In genomic region chr14:23446291-23446851, GRCh38 we compare ENCODE assay signal across 22 cellular contexts. TPM values are rescaled to one million over a fixed set of nuclear protein-coding genes. Genes with fewer than 3 reads are reported as not detected.
A peak's percentile ranks its signal among the peaks of the same experiment; 100 is the strongest.
DNase-seq lines count a peak whose midpoint lies in the region; ATAC-seq and TF ChIP-seq lines count a peak whose summit lies in the region.
"Had no signal": no experiment of that assay in that cellular context is flagged by ENCODE, and none has a peak within 500 bp of the region (broad histone marks: within the 10 kb centered on the region; RNA-seq: fewer than 3 reads in every experiment).

No MANE protein-coding gene starts in this region.

- H3K27ac Mint-ChIP-seq in activated CD4-positive, alpha-beta memory T cell treated with anti-CD3 and anti-CD28 coated beads, Interleukin-2, amount 10 ng/mL, durations not matched to agents 7 days and 5 days = no peak overlapping the region
- no peak overlapping the region for H3K27ac Mint-ChIP-seq in activated CD4-positive, alpha-beta memory T cell treated with anti-CD3 and anti-CD28 coated beads for 36 hours
- H3K27ac Mint-ChIP-seq in nephron (peak overlapping the region; percentile 78 to 96 (median 91)), type B pancreatic cell (no peak overlapping the region)
- H3K27ac Mint-ChIP-seq: activated CD8-positive, alpha-beta T cell treated with anti-CD3 and anti-CD28 coated beads, Interleukin-2, amount 10 ng/mL, durations not matched to agents 7 days and 5 days; activated T-helper 17 cell treated with anti-CD3 and anti-CD28 coated beads, Interleukin-2, amount 50 U/mL, for 72 hours; effector memory CD8-positive, alpha-beta T cell; mesothelial cell of epicardium had no signal

- peak; percentile 39 to 59 for ATAC-seq in left cardiac atrium
- ATAC-seq: activated CD8-positive, alpha-beta T cell treated with anti-CD3 and anti-CD28 coated beads, Interleukin-2, amount 10 ng/mL, durations not matched to agents 7 days and 5 days; activated T-helper 17 cell treated with anti-CD3 and anti-CD28 coated beads, Interleukin-2, amount 50 U/mL, for 72 hours; effector memory CD8-positive, alpha-beta T cell had no signal

- peaks cover 7% of the 10 kb centered on the region for H3K27me3 Mint-ChIP-seq in activated CD4-positive, alpha-beta memory T cell treated with anti-CD3 and anti-CD28 coated beads, Interleukin-2, amount 10 ng/mL, durations not matched to agents 7 days and 5 days
- peaks cover 13% of the 10 kb centered on the region for H3K27me3 Mint-ChIP-seq in activated CD4-positive, alpha-beta memory T cell treated with anti-CD3 and anti-CD28 coated beads for 36 hours
- H3K27me3 Mint-ChIP-seq in nephron (ENCODE audit: low read depth) (no peaks in the 10 kb centered on the region), type B pancreatic cell (peaks cover 4% of the 10 kb centered on the region)

- TF ChIP-seq CTCF in nephron (IDR thresholded peaks at IDR 0.05; ENCODE audit: unreplicated experiment in 3 of 3) = peak in 1 of 3 experiments; percentile 9
- TF ChIP-seq CTCF in type B pancreatic cell (conservative IDR thresholded peaks at IDR 0.05) = no peak

- CTCF ChIA-PET in activated CD4-positive, alpha-beta memory T cell treated with anti-CD3 and anti-CD28 coated beads, Interleukin-2, amount 10 ng/mL, durations not matched to agents 7 days and 5 days (lab: Charles Lee) = no interaction called here
- CTCF ChIA-PET in activated CD4-positive, alpha-beta memory T cell treated with anti-CD3 and anti-CD28 coated beads for 36 hours (lab: Charles Lee) = no interaction called here

- no peaks in the 10 kb centered on the region for H3K36me3 Mint-ChIP-seq in activated CD4-positive, alpha-beta memory T cell treated with anti-CD3 and anti-CD28 coated beads, Interleukin-2, amount 10 ng/mL, durations not matched to agents 7 days and 5 days (ENCODE audit: low read depth)
- no peaks in the 10 kb centered on the region for H3K36me3 Mint-ChIP-seq in activated CD4-positive, alpha-beta memory T cell treated with anti-CD3 and anti-CD28 coated beads for 36 hours
- H3K36me3 Mint-ChIP-seq in nephron (ENCODE audit: low read depth) (no peaks in the 10 kb centered on the region), type B pancreatic cell (no peaks in the 10 kb centered on the region)
- H3K36me3 Mint-ChIP-seq: mesothelial cell of epicardium had no signal

- POLR2A ChIA-PET in activated CD4-positive, alpha-beta memory T cell treated with anti-CD3 and anti-CD28 coated beads, Interleukin-2, amount 10 ng/mL, durations not matched to agents 7 days and 5 days (lab: Charles Lee) = no interaction called here
- POLR2A ChIA-PET in activated CD4-positive, alpha-beta memory T cell treated with anti-CD3 and anti-CD28 coated beads for 36 hours (lab: Charles Lee) = no interaction called here

- peaks cover 10% of the 10 kb centered on the region for H3K4me1 Mint-ChIP-seq in activated CD4-positive, alpha-beta memory T cell treated with anti-CD3 and anti-CD28 coated beads, Interleukin-2, amount 10 ng/mL, durations not matched to agents 7 days and 5 days
- no peaks in the 10 kb centered on the region for H3K4me1 Mint-ChIP-seq in activated CD4-positive, alpha-beta memory T cell treated with anti-CD3 and anti-CD28 coated beads for 36 hours (ENCODE audit: low read depth)
- H3K4me1 Mint-ChIP-seq in nephron = peaks cover 59% of the 10 kb centered on the region
- peaks cover 9% of the 10 kb centered on the region for H3K4me1 Mint-ChIP-seq in type B pancreatic cell (ENCODE audit: unreplicated experiment)
- H3K4me1 Mint-ChIP-seq: activated T-helper 17 cell treated with anti-CD3 and anti-CD28 coated beads, Interleukin-2, amount 50 U/mL, for 72 hours had no signal

- no peak overlapping the region for H3K4me3 Mint-ChIP-seq in activated CD4-positive, alpha-beta memory T cell treated with anti-CD3 and anti-CD28 coated beads, Interleukin-2, amount 10 ng/mL, durations not matched to agents 7 days and 5 days
- H3K4me3 Mint-ChIP-seq in activated CD4-positive, alpha-beta memory T cell treated with anti-CD3 and anti-CD28 coated beads for 36 hours = no peak overlapping the region
- H3K4me3 Mint-ChIP-seq in nephron (no peak overlapping the region), type B pancreatic cell (no peak overlapping the region)
- H3K4me3 Mint-ChIP-seq: activated CD8-positive, alpha-beta T cell treated with anti-CD3 and anti-CD28 coated beads, Interleukin-2, amount 10 ng/mL, durations not matched to agents 7 days and 5 days; activated T-helper 17 cell treated with anti-CD3 and anti-CD28 coated beads, Interleukin-2, amount 50 U/mL, for 72 hours; effector memory CD8-positive, alpha-beta T cell; mesothelial cell of epicardium had no signal

- peak; percentile 8 for DNase-seq in activated CD4-positive, alpha-beta memory T cell treated with anti-CD3 and anti-CD28 coated beads, Interleukin-2, amount 10 ng/mL, durations not matched to agents 7 days and 5 days
- DNase-seq in activated CD4-positive, alpha-beta memory T cell treated with anti-CD3 and anti-CD28 coated beads for 36 hours = no peak
- DNase-seq in left cardiac atrium (peak; percentile 48), type B pancreatic cell (ENCODE audit: extremely low spot score, unreplicated experiment) (peak; percentile 43), NCI-H748 (lab: John Stamatoyannopoulos, UW; ENCODE audit: unreplicated experiment) (no peak)
- no peak for DNase-seq in activated CD4-positive, alpha-beta T cell treated with anti-CD3 and anti-CD28 coated beads for 1 hour
- DNase-seq in activated CD4-positive, alpha-beta T cell treated with anti-CD3 and anti-CD28 coated beads for 4 hours = no peak
- DNase-seq: activated CD8-positive, alpha-beta T cell treated with anti-CD3 and anti-CD28 coated beads, Interleukin-2, amount 10 ng/mL, durations not matched to agents 7 days and 5 days; central memory CD4-positive, alpha-beta T cell; effector memory CD8-positive, alpha-beta T cell; HCEC 1CT; hippocampal formation; NCI-H1092 treated with DMSO at 0.1 percent for 48 hours; NCI-H2107; NCI-H69; stimulated activated CD4-positive, alpha-beta T cell treated with anti-CD3 and anti-CD28 coated beads, Interleukin-2, amount 100 ng/mL, for 48 hours had no signal

- H3K9me3 Mint-ChIP-seq in activated CD4-positive, alpha-beta memory T cell treated with anti-CD3 and anti-CD28 coated beads, Interleukin-2, amount 10 ng/mL, durations not matched to agents 7 days and 5 days = no peaks in the 10 kb centered on the region
- H3K9me3 Mint-ChIP-seq in activated CD4-positive, alpha-beta memory T cell treated with anti-CD3 and anti-CD28 coated beads for 36 hours = no peaks in the 10 kb centered on the region
- H3K9me3 Mint-ChIP-seq in nephron (no peaks in the 10 kb centered on the region), type B pancreatic cell (no peaks in the 10 kb centered on the region)
- H3K9me3 Mint-ChIP-seq: activated T-helper 17 cell treated with anti-CD3 and anti-CD28 coated beads, Interleukin-2, amount 50 U/mL, for 72 hours; effector memory CD8-positive, alpha-beta T cell; mesothelial cell of epicardium had no signal

- intact Hi-C loops in activated CD4-positive, alpha-beta memory T cell treated with anti-CD3 and anti-CD28 coated beads for 36 hours (cut with micrococcal nuclease) = no loop called here
- intact Hi-C loops in left cardiac atrium (cut with DNase I) = loop anchor here in 1 of 2 donors (2.0 kb wide), 1 partner anchor 118 kb away; no protein-coding TSS in a partner anchor

RNA-seq across cellular contexts. Expression of gene MYH7, which starts 10.9 kb away (rescaled TPM):
- total RNA-seq in activated CD4-positive, alpha-beta memory T cell treated with anti-CD3 and anti-CD28 coated beads, Interleukin-2, amount 10 ng/mL, durations not matched to agents 7 days and 5 days = under 1 TPM in 1 of 2 experiments, not detected in 1; 0.05 TPM
- under 1 TPM in 1 of 2 experiments, not detected in 1; 0.02 TPM for total RNA-seq in activated CD4-positive, alpha-beta memory T cell treated with anti-CD3 and anti-CD28 coated beads for 36 hours
- total RNA-seq in left cardiac atrium (100 to 1,000 TPM; 175 to 201 TPM), type B pancreatic cell (ENCODE audit: low replicate concordance) (0.14 TPM in 1 of 2 replicates, not detected in the other)
- total RNA-seq: A172; activated CD8-positive, alpha-beta T cell treated with anti-CD3 and anti-CD28 coated beads, Interleukin-2, amount 10 ng/mL, durations not matched to agents 7 days and 5 days; kidney epithelial cell; mesothelial cell of epicardium; subcutaneous adipose tissue had no signal

RNA-seq across cellular contexts. Expression of gene NGDN, which starts 23.1 kb away (rescaled TPM):
- total RNA-seq in activated CD4-positive, alpha-beta memory T cell treated with anti-CD3 and anti-CD28 coated beads, Interleukin-2, amount 10 ng/mL, durations not matched to agents 7 days and 5 days = 10 to 100 TPM; 34.8 to 39.0 TPM
- total RNA-seq in activated CD4-positive, alpha-beta memory T cell treated with anti-CD3 and anti-CD28 coated beads for 36 hours = 10 to 100 TPM; 42.1 to 44.1 TPM
- total RNA-seq in left cardiac atrium (10 to 100 TPM; 20.1 to 23.6 TPM), type B pancreatic cell (ENCODE audit: low replicate concordance) (36.5 and 51.1 TPM in 2 replicates)

RNA-seq across cellular contexts. Expression of gene MYH6, which starts 38.3 kb away (rescaled TPM):
- under 1 TPM; 0.08 to 0.10 TPM for total RNA-seq in activated CD4-positive, alpha-beta memory T cell treated with anti-CD3 and anti-CD28 coated beads, Interleukin-2, amount 10 ng/mL, durations not matched to agents 7 days and 5 days
- under 1 TPM in 1 of 2 experiments, not detected in 1; 0.05 TPM for total RNA-seq in activated CD4-positive, alpha-beta memory T cell treated with anti-CD3 and anti-CD28 coated beads for 36 hours
- total RNA-seq in left cardiac atrium (over 10,000 TPM; 10,415 to 11,820 TPM), type B pancreatic cell (ENCODE audit: low replicate concordance) (0.24 and 0.50 TPM in 2 replicates)
- total RNA-seq: A172; activated CD8-positive, alpha-beta T cell treated with anti-CD3 and anti-CD28 coated beads, Interleukin-2, amount 10 ng/mL, durations not matched to agents 7 days and 5 days; kidney epithelial cell; mesothelial cell of epicardium; subcutaneous adipose tissue had no signal

Comparison
In these comparisons a context has a peak if more than half of its experiments do, and no peak if none do; other contexts are left out.
1. DNase-seq: peak in activated CD4-positive, alpha-beta memory T cell treated with anti-CD3 and anti-CD28 coated beads, Interleukin-2, amount 10 ng/mL, durations not matched to agents 7 days and 5 days (single experiment), left cardiac atrium (single experiment) and type B pancreatic cell (single experiment); none in activated CD4-positive, alpha-beta memory T cell treated with anti-CD3 and anti-CD28 coated beads for 36 hours (single experiment), activated CD4-positive, alpha-beta T cell treated with anti-CD3 and anti-CD28 coated beads for 1 hour (single experiment), activated CD4-positive, alpha-beta T cell treated with anti-CD3 and anti-CD28 coated beads for 4 hours (0 of 2) and NCI-H748 (single experiment).
2. H3K27ac Mint-ChIP-seq: peak in nephron (3 of 3); none in activated CD4-positive, alpha-beta memory T cell treated with anti-CD3 and anti-CD28 coated beads, Interleukin-2, amount 10 ng/mL, durations not matched to agents 7 days and 5 days (single experiment), activated CD4-positive, alpha-beta memory T cell treated with anti-CD3 and anti-CD28 coated beads for 36 hours (single experiment) and type B pancreatic cell (single experiment).
3. RNA of gene MYH7, which starts 10.9 kb away (total RNA-seq): 175 to 201 TPM in left cardiac atrium; 0.14 TPM in type B pancreatic cell, 0.05 TPM in activated CD4-positive, alpha-beta memory T cell treated with anti-CD3 and anti-CD28 coated beads, Interleukin-2, amount 10 ng/mL, durations not matched to agents 7 days and 5 days and 0.02 TPM in activated CD4-positive, alpha-beta memory T cell treated with anti-CD3 and anti-CD28 coated beads for 36 hours; every median in the first group is over 100 times any median in the second.
4. RNA of gene MYH6, which starts 38.3 kb away (total RNA-seq): 10,415 to 11,820 TPM in left cardiac atrium; 0.24 to 0.50 TPM in type B pancreatic cell, 0.08 to 0.10 TPM in activated CD4-positive, alpha-beta memory T cell treated with anti-CD3 and anti-CD28 coated beads, Interleukin-2, amount 10 ng/mL, durations not matched to agents 7 days and 5 days and 0.05 TPM in activated CD4-positive, alpha-beta memory T cell treated with anti-CD3 and anti-CD28 coated beads for 36 hours; every median in the first group is over 1,000 times any median in the second.